ENCODE assay signal across 25 cellular contexts in genomic region chr6:170505306-170505705, GRCh38. TPM values are rescaled to one million over a fixed set of nuclear protein-coding genes. Genes with fewer than 3 reads are reported as not detected.
DNase-seq lines count a peak whose midpoint lies in the region; ATAC-seq and TF ChIP-seq lines count a peak whose summit lies in the region.
"Had no signal": no experiment of that assay in that cellular context is flagged by ENCODE, and none has a peak within 500 bp of the region (broad histone marks: within the 10 kb centered on the region; RNA-seq: fewer than 3 reads in every experiment).

No MANE protein-coding gene starts in this region.

- H3K36me3 ChIP-seq in A673 (ENCODE audit: insufficient read depth, low read length, poor library complexity, severe bottlenecking) = no peaks in the 10 kb centered on the region
- H3K36me3 ChIP-seq: colonic mucosa, pancreas, suprapubic skin, vagina, WERI-Rb-1 had no signal

- no peaks in the 10 kb centered on the region for H3K27me3 ChIP-seq in A673 (replicated peaks; ENCODE audit: insufficient read depth, low read depth, low read length, poor library complexity)
- H3K27me3 ChIP-seq: body of pancreas, colonic mucosa, pancreas, vagina had no signal

- no peak for TF ChIP-seq CTCF in A673 (conservative IDR thresholded peaks at IDR 0.05; ENCODE audit: low read depth, low read length)

- no peak for ATAC-seq in GM21526 (IDR thresholded peaks at IDR 0.05; ENCODE audit: low FRiP score, unreplicated experiment)
- ATAC-seq: activated naive CD8-positive, alpha-beta T cell treated with anti-CD3 and anti-CD28 coated beads, Interleukin-2, amount 50 U/mL, for 24 hours; body of pancreas; pancreas; PC-3; stimulated activated effector memory CD8-positive, alpha-beta T cell treated with anti-CD3 and anti-CD28 coated beads, Interleukin-12 subunit alpha, Interleukin-12 subunit beta, amount 100 ng/mL, for 72 hours had no signal

- H3K27ac ChIP-seq in A673 (ENCODE audit: low read depth, low read length, poor library complexity, severe bottlenecking) = no peak overlapping the region
- H3K27ac ChIP-seq: body of pancreas, colonic mucosa, HL-60, pancreas, SK-N-MC, suprapubic skin, vagina, WERI-Rb-1 had no signal

- no peaks in the 10 kb centered on the region for H3K9me3 ChIP-seq in A673 (ENCODE audit: low read depth, low read length, poor library complexity, severe bottlenecking)
- H3K9me3 ChIP-seq: body of pancreas, colonic mucosa, pancreas, suprapubic skin, vagina had no signal

- CTCF ChIA-PET in A673 (lab: Charles Lee) = no interaction called here

- H3K4me1 ChIP-seq in A673 (ENCODE audit: insufficient read depth, low read length, poor library complexity, severe bottlenecking) = no peaks in the 10 kb centered on the region
- H3K4me1 ChIP-seq: body of pancreas, colonic mucosa, pancreas, suprapubic skin, vagina had no signal

- peak; percentile 41 for DNase-seq in NCI-H1092 treated with DMSO at 0.1 percent for 48 hours (lab: John Stamatoyannopoulos, UW)
- no peak for DNase-seq in NCI-H1092 (lab: John Stamatoyannopoulos, UW)
- peak; percentile 15 for DNase-seq in A673 (ENCODE audit: low spot score)
- peak; percentile 93 for DNase-seq in NCI-H1105 treated with DMSO at 0.1 percent for 48 hours (lab: John Stamatoyannopoulos, UW)
- DNase-seq in NCI-H510A treated with DMSO at 0.1 percent for 48 hours (lab: John Stamatoyannopoulos, UW) = peak; percentile 72
- DNase-seq in NCI-H226 = no peak
- no peak for DNase-seq in iPS-NIHi7 (ENCODE audit: extremely low spot score)
- DNase-seq: 8988T; activated CD4-positive, alpha-beta T cell treated with anti-CD3 and anti-CD28 coated beads, Interleukin-2, amount 50 U/mL, for 1 hour; activated effector memory CD4-positive, alpha-beta T cell treated with Interleukin-2 at 50 U/mL for 16 hours; activated naive CD8-positive, alpha-beta T cell treated with anti-CD3 and anti-CD28 coated beads, Interleukin-2, amount 50 U/mL, for 24 hours; Calu3; colonic mucosa; endodermal cell; natural killer cell; PC-3; WERI-Rb-1 had no signal

- no TSS peak for BruUV-seq in A673 (replicated peaks; lab: Mats Ljungman, UMichigan)

- no peak overlapping the region for H3K4me3 ChIP-seq in A673 (ENCODE audit: low read depth, low read length, poor library complexity, severe bottlenecking)
- H3K4me3 ChIP-seq: body of pancreas, colonic mucosa, pancreas, SK-N-MC, suprapubic skin, vagina had no signal

- intact Hi-C loops in A673 (cut with micrococcal nuclease; ENCODE audit: unreplicated experiment) = no loop called here

- POLR2A ChIA-PET in A673 (lab: Charles Lee; ENCODE audit: low non-redundant PET) = no interaction called here

RNA-seq across cellular contexts. Expression of gene PSMB1, which starts 47.8 kb away (rescaled TPM):
- total RNA-seq in A673 (2021) = 356 and 358 TPM in 2 replicates

RNA-seq across cellular contexts. Expression of gene TBP, which starts 48.9 kb away (rescaled TPM):
- 21.7 and 23.7 TPM in 2 replicates for total RNA-seq in A673 (2021)

Comparison
In these comparisons a context has a peak if more than half of its experiments do, and no peak if none do; other contexts are left out.
1. DNase-seq: peak in NCI-H1092 treated with DMSO at 0.1 percent for 48 hours (single experiment), A673 (single experiment), NCI-H1105 treated with DMSO at 0.1 percent for 48 hours (single experiment) and NCI-H510A treated with DMSO at 0.1 percent for 48 hours (single experiment); none in NCI-H1092 (single experiment), NCI-H226 (single experiment) and iPS-NIHi7 (single experiment).